In genomic region chr1:28553229-28553930, GRCh38 we compare ENCODE assay signal across 8 cellular contexts. TPM values are rescaled to one million over a fixed set of nuclear protein-coding genes. Genes with fewer than 3 reads are reported as not detected.
DNase-seq lines count a peak whose midpoint lies in the region; ATAC-seq and TF ChIP-seq lines count a peak whose summit lies in the region.

No MANE protein-coding gene starts in this region.

- peak; percentile 20 for DNase-seq in GM04504 (ENCODE audit: low read depth)
- DNase-seq in NCI-H2107 (lab: John Stamatoyannopoulos, UW) = peak; percentile 51
- peak; percentile 53 for DNase-seq in activated naive CD8-positive, alpha-beta T cell treated with anti-CD3 and anti-CD28 coated beads for 36 hours
- DNase-seq in glomerular endothelial cell (ENCODE audit: extremely low read depth, low read depth, low spot score) = peak; percentile 10
- peak; percentile 74 for DNase-seq in neural progenitor cell (ENCODE audit: low spot score)
- no peak for DNase-seq in NCI-H1436 (lab: John Stamatoyannopoulos, UW)

- no peaks in the 10 kb centered on the region for H3K9me3 Mint-ChIP-seq in activated naive CD8-positive, alpha-beta T cell treated with anti-CD3 and anti-CD28 coated beads for 36 hours
- no peaks in the 10 kb centered on the region for H3K9me3 Mint-ChIP-seq in neural progenitor cell

- peak overlapping the region; percentile 86 for H3K4me2 ChIP-seq in neural progenitor cell

- peak overlapping the region; percentile 60 for H3K9ac ChIP-seq in neural progenitor cell

- peaks cover 14% of the 10 kb centered on the region for H3K36me3 Mint-ChIP-seq in activated naive CD8-positive, alpha-beta T cell treated with anti-CD3 and anti-CD28 coated beads for 36 hours
- H3K36me3 Mint-ChIP-seq in neural progenitor cell = peaks cover 6% of the 10 kb centered on the region

- peak overlapping the region; percentile 95 for H3K4me3 Mint-ChIP-seq in activated naive CD8-positive, alpha-beta T cell treated with anti-CD3 and anti-CD28 coated beads for 36 hours
- peak overlapping the region; percentile 96 for H3K4me3 Mint-ChIP-seq in neural progenitor cell

- H3K27ac ChIP-seq in 22Rv1 (peak overlapping the region; percentile 89), neural progenitor cell (no peak overlapping the region)

- H3K4me1 Mint-ChIP-seq in activated naive CD8-positive, alpha-beta T cell treated with anti-CD3 and anti-CD28 coated beads for 36 hours = peaks cover 9% of the 10 kb centered on the region
- peaks cover 6% of the 10 kb centered on the region for H3K4me1 Mint-ChIP-seq in neural progenitor cell

- peaks cover 4% of the 10 kb centered on the region for H3F3A ChIP-seq in neural progenitor cell (ENCODE audit: low read depth)

- H3K27me3 Mint-ChIP-seq in activated naive CD8-positive, alpha-beta T cell treated with anti-CD3 and anti-CD28 coated beads for 36 hours = no peaks in the 10 kb centered on the region
- H3K27me3 Mint-ChIP-seq in neural progenitor cell (ENCODE audit: insufficient read depth, low read depth) = peaks cover 5% of the 10 kb centered on the region

- peaks cover 14% of the 10 kb centered on the region for H3K79me2 ChIP-seq in neural progenitor cell (ENCODE audit: low read depth)

- H3K4me3 ChIP-seq in neural progenitor cell = peak overlapping the region; percentile 81

- peak; percentile 13 for ATAC-seq in HG02610 (IDR thresholded peaks at IDR 0.05; ENCODE audit: unreplicated experiment)

- H3K4me1 ChIP-seq in neural progenitor cell = peaks cover 8% of the 10 kb centered on the region

- no peaks in the 10 kb centered on the region for H3K27me3 ChIP-seq in neural progenitor cell

- H2AFZ ChIP-seq in neural progenitor cell (replicated peaks) = peak overlapping the region; percentile 81

- no peaks in the 10 kb centered on the region for H3K36me3 ChIP-seq in neural progenitor cell

- no peaks in the 10 kb centered on the region for H4K20me1 ChIP-seq in neural progenitor cell (ENCODE audit: low read depth)

- no peaks in the 10 kb centered on the region for H3K9me3 ChIP-seq in neural progenitor cell (ENCODE audit: low read depth)

- H3K27ac Mint-ChIP-seq in activated naive CD8-positive, alpha-beta T cell treated with anti-CD3 and anti-CD28 coated beads for 36 hours = peak overlapping the region; percentile 100
- peak overlapping the region; percentile 12 for H3K27ac Mint-ChIP-seq in neural progenitor cell

- TF ChIP-seq CTCF in 22Rv1 (IDR thresholded peaks at IDR 0.05) (no peak), neural progenitor cell (IDR thresholded peaks at IDR 0.05) (no peak)

RNA-seq across cellular contexts. Expression of gene TRNAU1AP, which starts 0.5 kb away (rescaled TPM):
- 10 to 100 TPM; 42.6 to 43.2 TPM for total RNA-seq in activated naive CD8-positive, alpha-beta T cell treated with anti-CD3 and anti-CD28 coated beads for 36 hours
- total RNA-seq in glomerular endothelial cell (16.7 and 23.6 TPM in 2 replicates), neural progenitor cell (ENCODE audit: low replicate concordance) (43.9 and 50.0 TPM in 2 replicates)

RNA-seq across cellular contexts. Expression of gene RAB42, which starts 38.7 kb away (rescaled TPM):
- total RNA-seq in activated naive CD8-positive, alpha-beta T cell treated with anti-CD3 and anti-CD28 coated beads for 36 hours = not detected
- total RNA-seq in glomerular endothelial cell (0.64 and 1.5 TPM in 2 replicates), neural progenitor cell (ENCODE audit: low replicate concordance) (2.2 and 4.2 TPM in 2 replicates)

RNA-seq across cellular contexts. Expression of gene RCC1, which starts 47.5 kb away (rescaled TPM):
- total RNA-seq in activated naive CD8-positive, alpha-beta T cell treated with anti-CD3 and anti-CD28 coated beads for 36 hours = 100 to 1,000 TPM; 133 to 138 TPM
- total RNA-seq in glomerular endothelial cell (33.3 and 34.7 TPM in 2 replicates), neural progenitor cell (ENCODE audit: low replicate concordance) (34.8 and 62.3 TPM in 2 replicates)
